In the genomic region with DNA sequence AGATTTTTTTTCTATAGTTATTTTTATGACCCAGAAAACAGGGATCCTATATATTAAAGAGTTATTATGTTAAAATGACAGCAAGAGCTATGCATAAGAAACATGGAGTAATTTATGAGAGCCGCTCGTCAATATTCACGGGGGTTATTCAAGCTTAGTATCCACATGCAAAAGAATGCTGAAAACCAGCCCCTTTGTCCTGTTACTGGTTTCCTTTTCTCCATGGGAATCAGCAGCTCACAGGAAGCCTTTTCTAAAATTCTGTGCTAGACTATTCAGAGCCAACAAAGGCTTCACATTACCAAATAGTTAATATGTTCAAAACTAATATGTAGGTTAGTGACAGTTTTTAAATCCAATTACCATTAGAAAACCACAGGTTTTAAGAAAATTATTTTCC, we compare ENCODE assay signal across 26 cellular contexts.
"Had no signal": no experiment of that assay in that cellular context is flagged by ENCODE, and none has a peak within 500 bp of the region (broad histone marks: within the 10 kb centered on the region; RNA-seq: fewer than 3 reads in every experiment).

No MANE protein-coding gene starts in this region.

- H3K36me3 ChIP-seq: brain microvascular endothelial cell, cardiac muscle cell, MG63, Peyer's patch had no signal

- H3K27ac Mint-ChIP-seq: activated B cell treated with CpG ODN at 0.5 μM for 24 hours; activated CD4-positive, alpha-beta memory T cell treated with anti-CD3 and anti-CD28 coated beads, Interleukin-2, amount 10 ng/mL, durations not matched to agents 7 days and 5 days; activated CD4-positive, alpha-beta T cell treated with anti-CD3 and anti-CD28 coated beads, Interleukin-2, amount 10 ng/mL, durations not matched to agents 24 days and 14 days; activated naive CD4-positive, alpha-beta T cell treated with anti-CD3 and anti-CD28 coated beads, Interleukin-2, amount 10 ng/mL, durations not matched to agents 7 days and 5 days; activated naive CD8-positive, alpha-beta T cell treated with anti-CD3 and anti-CD28 coated beads for 36 hours; activated T-helper 2 cell treated with anti-CD3 and anti-CD28 coated beads, Interferon-gamma antibody, Interleukin-2, Interleukin-4, amounts not matched to agents 10 μg/mL and 5 μg/mL and 100 μg/mL, durations not matched to agents 14 hours and 24 hours and 36 hours; T-helper 17 cell had no signal

- H3K4me1 ChIP-seq: Peyer's patch had no signal

- H3K27me3 ChIP-seq: brain microvascular endothelial cell, cardiac muscle cell, MG63, Peyer's patch had no signal

- H3K9me3 Mint-ChIP-seq: activated B cell treated with CpG ODN at 0.5 μM for 24 hours; activated CD4-positive, alpha-beta memory T cell treated with anti-CD3 and anti-CD28 coated beads, Interleukin-2, amount 10 ng/mL, durations not matched to agents 7 days and 5 days; activated CD4-positive, alpha-beta T cell treated with anti-CD3 and anti-CD28 coated beads, Interleukin-2, amount 10 ng/mL, durations not matched to agents 24 days and 14 days; activated naive CD4-positive, alpha-beta T cell treated with anti-CD3 and anti-CD28 coated beads, Interleukin-2, amount 10 ng/mL, durations not matched to agents 7 days and 5 days; activated naive CD8-positive, alpha-beta T cell treated with anti-CD3 and anti-CD28 coated beads for 36 hours; activated T-helper 2 cell treated with anti-CD3 and anti-CD28 coated beads, Interferon-gamma antibody, Interleukin-2, Interleukin-4, amounts not matched to agents 10 μg/mL and 5 μg/mL and 100 μg/mL, durations not matched to agents 14 hours and 24 hours and 36 hours had no signal

- H3K36me3 Mint-ChIP-seq: activated naive CD4-positive, alpha-beta T cell treated with anti-CD3 and anti-CD28 coated beads, Interleukin-2, amount 10 ng/mL, durations not matched to agents 7 days and 5 days; activated naive CD8-positive, alpha-beta T cell treated with anti-CD3 and anti-CD28 coated beads for 36 hours had no signal

- H3K9me3 ChIP-seq: MG63 had no signal

- DNase-seq: activated B cell treated with CpG ODN at 0.5 μM for 24 hours; activated CD4-positive, alpha-beta memory T cell treated with anti-CD3 and anti-CD28 coated beads, Interleukin-2, amount 10 ng/mL, durations not matched to agents 7 days and 5 days; activated CD4-positive, alpha-beta T cell treated with anti-CD3 and anti-CD28 coated beads for 1 hour; activated CD4-positive, alpha-beta T cell treated with anti-CD3 and anti-CD28 coated beads, Interleukin-2, amount 10 ng/mL, durations not matched to agents 24 days and 14 days; activated gamma-delta T cell treated with Interleukin-2 at 50 U/mL for 16 hours; activated naive CD4-positive, alpha-beta T cell treated with anti-CD3 and anti-CD28 coated beads, Interleukin-2, amount 10 ng/mL, durations not matched to agents 7 days and 5 days; activated naive CD8-positive, alpha-beta T cell treated with anti-CD3 and anti-CD28 coated beads for 36 hours; activated T-cell treated with anti-CD3 and anti-CD28 coated beads for 4 hours; activated T-cell treated with anti-CD3 and anti-CD28 coated beads, Interleukin-2, amount 50 U/mL, for 48 hours; NCI-H1092 treated with DMSO at 0.1 percent for 48 hours; NCI-H1417 treated with DMSO at 0.1 percent for 48 hours; NCI-H1694; NCI-H2029; NCI-H2107; NCI-H345; NCI-H510A; NCI-H526 treated with DMSO at 0.1 percent for 48 hours; NCI-H82; Peyer's patch; SHP77; T-helper 17 cell; T-helper 9 cell had no signal

- H3K4me3 Mint-ChIP-seq: activated B cell treated with CpG ODN at 0.5 μM for 24 hours; activated CD4-positive, alpha-beta memory T cell treated with anti-CD3 and anti-CD28 coated beads, Interleukin-2, amount 10 ng/mL, durations not matched to agents 7 days and 5 days; activated CD4-positive, alpha-beta T cell treated with anti-CD3 and anti-CD28 coated beads, Interleukin-2, amount 10 ng/mL, durations not matched to agents 24 days and 14 days; activated naive CD4-positive, alpha-beta T cell treated with anti-CD3 and anti-CD28 coated beads, Interleukin-2, amount 10 ng/mL, durations not matched to agents 7 days and 5 days; activated naive CD8-positive, alpha-beta T cell treated with anti-CD3 and anti-CD28 coated beads for 36 hours; T-helper 17 cell had no signal

- H3K27ac ChIP-seq: brain microvascular endothelial cell, cardiac muscle cell, Peyer's patch had no signal

- H3K27me3 Mint-ChIP-seq: activated B cell treated with CpG ODN at 0.5 μM for 24 hours; activated CD4-positive, alpha-beta memory T cell treated with anti-CD3 and anti-CD28 coated beads, Interleukin-2, amount 10 ng/mL, durations not matched to agents 7 days and 5 days; activated CD4-positive, alpha-beta T cell treated with anti-CD3 and anti-CD28 coated beads, Interleukin-2, amount 10 ng/mL, durations not matched to agents 24 days and 14 days; activated naive CD4-positive, alpha-beta T cell treated with anti-CD3 and anti-CD28 coated beads, Interleukin-2, amount 10 ng/mL, durations not matched to agents 7 days and 5 days; activated naive CD8-positive, alpha-beta T cell treated with anti-CD3 and anti-CD28 coated beads for 36 hours; T-helper 17 cell had no signal

- ATAC-seq: T-helper 17 cell had no signal

- H3K4me3 ChIP-seq: cardiac muscle cell, MG63, Peyer's patch had no signal

- H3K4me1 Mint-ChIP-seq: activated B cell treated with CpG ODN at 0.5 μM for 24 hours; activated CD4-positive, alpha-beta memory T cell treated with anti-CD3 and anti-CD28 coated beads, Interleukin-2, amount 10 ng/mL, durations not matched to agents 7 days and 5 days; activated CD4-positive, alpha-beta T cell treated with anti-CD3 and anti-CD28 coated beads, Interleukin-2, amount 10 ng/mL, durations not matched to agents 24 days and 14 days; activated naive CD4-positive, alpha-beta T cell treated with anti-CD3 and anti-CD28 coated beads, Interleukin-2, amount 10 ng/mL, durations not matched to agents 7 days and 5 days; activated naive CD8-positive, alpha-beta T cell treated with anti-CD3 and anti-CD28 coated beads for 36 hours; T-helper 17 cell had no signal
